In genomic region chr11:9775393-9775780, GRCh38 we compare ENCODE assay signal across 16 cellular contexts.
DNase-seq lines count a peak whose midpoint lies in the region; ATAC-seq, FAIRE-seq and TF ChIP-seq lines count a peak whose summit lies in the region.
"Had no signal": no experiment of that assay in that cellular context is flagged by ENCODE, and none has a peak within 500 bp of the region (broad histone marks: within the 10 kb centered on the region; RNA-seq: fewer than 3 reads in every experiment).

No MANE protein-coding gene starts in this region.

- TF ChIP-seq CTCF in BJ (IDR thresholded peaks at IDR 0.05; ENCODE audit: insufficient read depth, low read depth, low read length) (no peak), hepatocyte (IDR thresholded peaks at IDR 0.05; ENCODE audit: poor library complexity) (no peak)

- no peak for DNase-seq in BJ (ENCODE audit: low read depth)
- DNase-seq in SJSA1 (ENCODE audit: low read depth in 1 of 2, low spot score in 2 of 2): no peak
- no peak for DNase-seq in hepatocyte (ENCODE audit: low spot score)
- no peak for DNase-seq in sciatic nerve (ENCODE audit: low spot score)
- DNase-seq in H54 (ENCODE audit: insufficient read length, low spot score): no peak
- DNase-seq in stimulated activated naive CD8-positive, alpha-beta T cell treated with anti-CD3 and anti-CD28 coated beads, Interleukin-15, Interleukin-2, amounts not matched to agents 100 U/mL and 50 U/mL, for 24 hours: no peak
- DNase-seq: activated CD4-positive, alpha-beta memory T cell treated with anti-CD3 and anti-CD28 coated beads for 36 hours; activated T-cell treated with anti-CD3 and anti-CD28 coated beads, Interleukin-2, amount 50 U/mL, for 72 hours; central memory CD4-positive, alpha-beta T cell; effector CD4-positive, alpha-beta T cell; natural killer cell; NCI-H2081; NCI-H526 treated with DMSO at 0.1 percent for 48 hours had no signal

- no peaks in the 10 kb centered on the region for H3K9me2 ChIP-seq in hepatocyte (replicated peaks; ENCODE audit: insufficient read depth)

- H3K27ac ChIP-seq in SJSA1: peak overlapping the region; percentile 34
- H3K27ac ChIP-seq in hepatocyte: peak overlapping the region; percentile 11
- H3K27ac ChIP-seq: BLaER1 treated with 17β-estradiol and CSF1 and Interleukin-3, amounts not matched to agents 10 nM and 100 nM had no signal

- POLR2A ChIA-PET in BJ (lab: Charles Lee): interaction anchor here (0.7 to 1.2 kb wide), 3 partner anchors 15 to 87 kb away, joined by 3 read pairs; no protein-coding TSS in a partner anchor

- CTCF ChIA-PET in BJ (lab: Yijun Ruan, JAX): interaction anchor here (0.8 to 1.2 kb wide), 2 partner anchors 16 to 17 kb away, joined by 3 read pairs; no protein-coding TSS in a partner anchor

- no peaks in the 10 kb centered on the region for H3K27me3 ChIP-seq in BJ (ENCODE audit: control insufficient read depth, insufficient read depth, low read length)
- H3K27me3 ChIP-seq in SJSA1 (replicated peaks): no peaks in the 10 kb centered on the region
- no peaks in the 10 kb centered on the region for H3K27me3 ChIP-seq in hepatocyte
- H3K27me3 ChIP-seq: BLaER1 treated with 17β-estradiol and CSF1 and Interleukin-3, amounts not matched to agents 10 nM and 100 nM had no signal

- WGBS in hepatocyte (ENCODE audit: low lambda C conversion rate, missing lambda C conversion rate): 41% methylated on average over 2 of the region's 2 CpGs

- intact Hi-C loops in sciatic nerve (cut with DNase I): no loop called here

- H2AFZ ChIP-seq in hepatocyte: no peak overlapping the region

- H4K20me1 ChIP-seq in hepatocyte (ENCODE audit: insufficient read depth, poor library complexity, severe bottlenecking): no peaks in the 10 kb centered on the region

- H3K9me3 ChIP-seq in SJSA1 (replicated peaks): no peaks in the 10 kb centered on the region
- no peaks in the 10 kb centered on the region for H3K9me3 ChIP-seq in hepatocyte (ENCODE audit: low read depth)

- H3K4me3 ChIP-seq in BJ (ENCODE audit: low read depth, low read length) (peak overlapping the region; percentile 42), SJSA1 (no peak overlapping the region), hepatocyte (no peak overlapping the region)
- H3K4me3 ChIP-seq: BLaER1 treated with 17β-estradiol and CSF1 and Interleukin-3, amounts not matched to agents 10 nM and 100 nM had no signal

- H3K4me1 ChIP-seq in SJSA1 (replicated peaks) (peaks cover 28% of the 10 kb centered on the region), hepatocyte (ENCODE audit: insufficient read depth) (peaks cover 14% of the 10 kb centered on the region)

- H3K36me3 ChIP-seq in BJ (ENCODE audit: control insufficient read depth, insufficient read depth, low read length): peaks cover 5% of the 10 kb centered on the region
- H3K36me3 ChIP-seq in SJSA1: peaks cover 16% of the 10 kb centered on the region
- H3K36me3 ChIP-seq in hepatocyte (replicated peaks; ENCODE audit: insufficient read depth, low read depth): no peaks in the 10 kb centered on the region

- ATAC-seq in sciatic nerve (peak; percentile 24), GM19452 (IDR thresholded peaks at IDR 0.05; ENCODE audit: unreplicated experiment) (no peak), HG03460 (IDR thresholded peaks at IDR 0.05; ENCODE audit: unreplicated experiment) (no peak)
- no peak for ATAC-seq in stimulated activated naive CD8-positive, alpha-beta T cell treated with anti-CD3 and anti-CD28 coated beads, Interleukin-15, Interleukin-2, amounts not matched to agents 100 U/mL and 50 U/mL, for 24 hours
- ATAC-seq: activated T-cell treated with anti-CD3 and anti-CD28 coated beads, Interleukin-2, amount 50 U/mL, for 72 hours; natural killer cell had no signal

- H3K4me2 ChIP-seq in hepatocyte: no peak overlapping the region
- H3K4me2 ChIP-seq: BLaER1 treated with 17β-estradiol and CSF1 and Interleukin-3, amounts not matched to agents 10 nM and 100 nM had no signal

- no peak for FAIRE-seq in H54 (lab: Jason Lieb, UNC)

- no peaks in the 10 kb centered on the region for H3K79me2 ChIP-seq in hepatocyte

- TF ChIP-seq POLR2A in H54 (IDR thresholded peaks at IDR 0.05; ENCODE audit: low read depth, low read length): no peak
